Comparison of ENCODE assay signal across 25 cellular contexts in the genomic region with DNA sequence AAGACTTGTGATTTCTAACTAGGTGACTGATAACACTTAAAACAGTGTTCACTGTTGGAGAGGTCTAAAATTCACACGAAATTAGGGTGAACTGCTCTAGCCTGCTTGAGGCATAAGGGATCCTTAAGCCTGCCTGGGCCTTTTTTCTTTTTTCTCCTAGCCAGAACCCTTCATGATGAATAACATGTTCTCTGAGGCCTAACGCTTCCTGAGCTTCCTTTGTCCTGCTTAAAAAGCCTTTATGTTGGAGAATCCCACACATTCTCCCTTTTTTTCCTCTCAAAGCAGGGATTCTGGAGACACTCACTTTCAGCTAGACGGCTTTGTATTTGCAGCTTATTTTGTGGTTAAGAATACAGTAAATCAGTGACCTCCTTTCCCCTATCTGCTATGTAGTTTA.
DNase-seq lines count a peak whose midpoint lies in the region; ATAC-seq and TF ChIP-seq lines count a peak whose summit lies in the region.
"Had no signal": no experiment of that assay in that cellular context is flagged by ENCODE, and none has a peak within 500 bp of the region (broad histone marks: within the 10 kb centered on the region; RNA-seq: fewer than 3 reads in every experiment).

No MANE protein-coding gene starts in this region.

- no peak overlapping the region for H3K4me3 ChIP-seq in SK-N-SH (ENCODE audit: low read depth in 2 of 2, low read length in 1 of 2)
- no peak overlapping the region for H3K4me3 ChIP-seq in ectodermal cell (ENCODE audit: insufficient read depth, low read depth, low read length)
- no peak overlapping the region for H3K4me3 ChIP-seq in smooth muscle cell
- H3K4me3 ChIP-seq in right cardiac atrium (ENCODE audit: low read length): no peak overlapping the region
- H3K4me3 ChIP-seq: K562, Peyer's patch had no signal

- 20% methylated on average over 3 of the region's 3 CpGs for WGBS in SK-N-SH (ENCODE audit: low lambda C conversion rate)
- 8 to 11% methylated on average over 2 of the region's 3 CpGs for WGBS in ectodermal cell, 2 experiments
- WGBS in smooth muscle cell (ENCODE audit: low lambda C conversion rate): 43% methylated on average over 3 of the region's 3 CpGs
- WGBS in right cardiac atrium: 47% methylated on average over 3 of the region's 3 CpGs

- ATAC-seq in SK-N-SH treated with all-trans-retinoic acid at 6 μM for 48 hours: no peak
- ATAC-seq in right cardiac atrium: no peak
- ATAC-seq in HG03469 (IDR thresholded peaks at IDR 0.05; ENCODE audit: unreplicated experiment): no peak
- ATAC-seq: CD8-positive, alpha-beta T cell; HepG2; K562 had no signal

- DNase-seq in SK-N-SH (peak; percentile 16), iPS-NIHi7 (ENCODE audit: extremely low spot score) (peak; percentile 22), smooth muscle cell (lab: John Stamatoyannopoulos, UW; ENCODE audit: unreplicated experiment) (no peak), mucosa of gallbladder (ENCODE audit: low spot score) (no peak), right cardiac atrium (no peak)
- DNase-seq: 8988T; AML-193; C1 segment of cervical spinal cord; CD8-positive, alpha-beta T cell; DND-41; GOT3; MM.1S; NCI-H1048; NCI-H1417 treated with DMSO at 0.1 percent for 48 hours; NCI-H187; NCI-H2107; NCI-H2227 treated with DMSO at 0.1 percent for 48 hours; NCI-H510A treated with DMSO at 0.1 percent for 48 hours; NCI-H748 treated with DMSO at 0.1 percent for 48 hours; Peyer's patch had no signal

- H2AFZ ChIP-seq in SK-N-SH (ENCODE audit: low read depth): no peak overlapping the region
- H2AFZ ChIP-seq in smooth muscle cell (ENCODE audit: low read depth): peak overlapping the region; percentile 72

- H3K9me3 ChIP-seq in SK-N-SH (peaks cover 5% of the 10 kb centered on the region; the same call in 1 of the 2 replicates), ectodermal cell (ENCODE audit: control insufficient read depth, low read length) (no peaks in the 10 kb centered on the region), smooth muscle cell (replicated peaks; ENCODE audit: low read depth) (no peaks in the 10 kb centered on the region), right cardiac atrium (ENCODE audit: control insufficient read depth, low read length) (no peaks in the 10 kb centered on the region)

- no peak for TF ChIP-seq RAD21 in SK-N-SH (IDR thresholded peaks at IDR 0.05; ENCODE audit: low read length)

- H3K4me1 ChIP-seq in SK-N-SH (ENCODE audit: control insufficient read depth in 1 of 2, insufficient read depth in 2 of 2, low read depth in 1 of 2, low read length in 1 of 2) (no peaks in the 10 kb centered on the region), ectodermal cell (ENCODE audit: control insufficient read depth, insufficient read depth, low read length) (peaks cover 4% of the 10 kb centered on the region), smooth muscle cell (ENCODE audit: low read depth) (peaks cover 10% of the 10 kb centered on the region), right cardiac atrium (ENCODE audit: control insufficient read depth, insufficient read depth, low read length) (no peaks in the 10 kb centered on the region)
- H3K4me1 ChIP-seq: Peyer's patch had no signal

- H3K27me3 ChIP-seq in SK-N-SH (ENCODE audit: insufficient read depth) (no peaks in the 10 kb centered on the region), ectodermal cell (ENCODE audit: control insufficient read depth, insufficient read depth, low read length, poor library complexity, severe bottlenecking) (no peaks in the 10 kb centered on the region), smooth muscle cell (ENCODE audit: low read depth) (no peaks in the 10 kb centered on the region), right cardiac atrium (ENCODE audit: control insufficient read depth, insufficient read depth) (no peaks in the 10 kb centered on the region)
- H3K27me3 ChIP-seq: Peyer's patch had no signal

- H3K36me3 ChIP-seq in SK-N-SH (replicated peaks in 1 of 2; ENCODE audit: control insufficient read depth in 1 of 2, insufficient read depth in 2 of 2, low read length in 1 of 2) (no peaks in the 10 kb centered on the region), ectodermal cell (ENCODE audit: control insufficient read depth, insufficient read depth, low read length) (no peaks in the 10 kb centered on the region), smooth muscle cell (ENCODE audit: low read depth) (no peaks in the 10 kb centered on the region)
- H3K36me3 ChIP-seq: Peyer's patch had no signal

- TF ChIP-seq CTCF in SK-N-SH (IDR thresholded peaks at IDR 0.05) (no peak), smooth muscle cell (IDR thresholded peaks at IDR 0.05; ENCODE audit: borderline replicate concordance, insufficient read depth, poor library complexity, severe bottlenecking) (no peak)

- no peak overlapping the region for H3K9ac ChIP-seq in SK-N-SH
- no peak overlapping the region for H3K9ac ChIP-seq in smooth muscle cell (ENCODE audit: low read depth)

- CTCF ChIA-PET in SK-N-SH (lab: Yijun Ruan, JAX): interaction anchor here (1.2 kb wide), 1 partner anchor 14 kb away, joined by 4 read pairs; no protein-coding TSS in a partner anchor

- H3K27ac ChIP-seq in SK-N-SH (ENCODE audit: low read depth in 2 of 2, low read length in 1 of 2) (peak overlapping the region in 1 of 2 experiments; percentile 31; a peak in 1 of 4 replicates), ectodermal cell (ENCODE audit: insufficient read depth, low read depth, low read length, poor library complexity, severe bottlenecking) (peak overlapping the region; percentile 71), smooth muscle cell (ENCODE audit: low read depth) (no peak overlapping the region), right cardiac atrium (ENCODE audit: low read length) (no peak overlapping the region)
- H3K27ac ChIP-seq: Peyer's patch had no signal

- TF ChIP-seq EP300 in SK-N-SH (IDR thresholded peaks at IDR 0.05; ENCODE audit: borderline replicate concordance in 1 of 2, low read depth in 1 of 2, low read length in 1 of 2): no peak

- POLR2A ChIA-PET in SK-N-SH (lab: Yijun Ruan, JAX): no interaction called here

- H3K4me2 ChIP-seq in SK-N-SH (no peak overlapping the region), smooth muscle cell (no peak overlapping the region)

- H3K9me2 ChIP-seq in SK-N-SH: peaks cover 4% of the 10 kb centered on the region; the same call in 1 of the 2 replicates

- intact Hi-C loops in right cardiac atrium (cut with DNase I): no loop called here

- H4K20me1 ChIP-seq in SK-N-SH (ENCODE audit: insufficient read depth) (no peaks in the 10 kb centered on the region), smooth muscle cell (ENCODE audit: low read depth) (no peaks in the 10 kb centered on the region)

- H3F3A ChIP-seq in SK-N-SH (replicated peaks; ENCODE audit: insufficient read depth) (no peaks in the 10 kb centered on the region), smooth muscle cell (ENCODE audit: low read depth) (no peaks in the 10 kb centered on the region)

- H3K79me2 ChIP-seq in SK-N-SH (ENCODE audit: insufficient read depth) (no peaks in the 10 kb centered on the region), smooth muscle cell (ENCODE audit: low read depth) (no peaks in the 10 kb centered on the region)

TF ChIP-seq in SK-N-SH, 30 proteins besides CTCF, POLR2A, EP300 and RAD21 (continues in another document):
- TF ChIP-seq NFIC (IDR thresholded peaks at IDR 0.05; ENCODE audit: borderline replicate concordance): no peak
- TF ChIP-seq, protein P1, sequence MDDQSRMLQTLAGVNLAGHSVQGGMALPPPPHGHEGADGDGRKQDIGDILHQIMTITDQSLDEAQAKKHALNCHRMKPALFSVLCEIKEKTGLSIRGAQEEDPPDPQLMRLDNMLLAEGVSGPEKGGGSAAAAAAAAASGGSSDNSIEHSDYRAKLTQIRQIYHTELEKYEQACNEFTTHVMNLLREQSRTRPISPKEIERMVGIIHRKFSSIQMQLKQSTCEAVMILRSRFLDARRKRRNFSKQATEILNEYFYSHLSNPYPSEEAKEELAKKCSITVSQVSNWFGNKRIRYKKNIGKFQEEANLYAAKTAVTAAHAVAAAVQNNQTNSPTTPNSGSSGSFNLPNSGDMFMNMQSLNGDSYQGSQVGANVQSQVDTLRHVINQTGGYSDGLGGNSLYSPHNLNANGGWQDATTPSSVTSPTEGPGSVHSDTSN (IDR thresholded peaks at IDR 0.05): no peak
- no peak for TF ChIP-seq RCOR1 (IDR thresholded peaks at IDR 0.05; ENCODE audit: low read length)
- TF ChIP-seq FOXM1 (IDR thresholded peaks at IDR 0.05; ENCODE audit: low read depth): no peak
- TF ChIP-seq FOSL2 (IDR thresholded peaks at IDR 0.05; ENCODE audit: borderline replicate concordance, low read depth): no peak
- TF ChIP-seq, protein P2, sequence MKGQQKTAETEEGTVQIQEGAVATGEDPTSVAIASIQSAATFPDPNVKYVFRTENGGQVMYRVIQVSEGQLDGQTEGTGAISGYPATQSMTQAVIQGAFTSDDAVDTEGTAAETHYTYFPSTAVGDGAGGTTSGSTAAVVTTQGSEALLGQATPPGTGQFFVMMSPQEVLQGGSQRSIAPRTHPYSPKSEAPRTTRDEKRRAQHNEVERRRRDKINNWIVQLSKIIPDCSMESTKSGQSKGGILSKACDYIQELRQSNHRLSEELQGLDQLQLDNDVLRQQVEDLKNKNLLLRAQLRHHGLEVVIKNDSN (IDR thresholded peaks at IDR 0.05; ENCODE audit: borderline replicate concordance, low read depth): no peak

TF ChIP-seq in SK-N-SH treated with all-trans-retinoic acid at 6 μM for 48 hours, 23 proteins besides CTCF, POLR2A, EP300 and RAD21 (continues in another document):
- TF ChIP-seq ZNF565 (CRISPR knock-in tag; conservative IDR thresholded peaks at IDR 0.05; ENCODE audit: low read depth): no peak
- no peak for TF ChIP-seq ZNF8 (CRISPR knock-in tag; IDR thresholded peaks at IDR 0.05)
- no peak for TF ChIP-seq ZNF70 (CRISPR knock-in tag; IDR thresholded peaks at IDR 0.05)
- TF ChIP-seq TOX (CRISPR knock-in tag; IDR thresholded peaks at IDR 0.05; ENCODE audit: borderline replicate concordance): no peak

Comparison
In these comparisons a context has a peak if more than half of its experiments do, and no peak if none do; other contexts are left out.
1. DNase-seq: peak in SK-N-SH (single experiment) and iPS-NIHi7 (single experiment); none in smooth muscle cell (single experiment), mucosa of gallbladder (single experiment) and right cardiac atrium (0 of 3).